In the genomic region with DNA sequence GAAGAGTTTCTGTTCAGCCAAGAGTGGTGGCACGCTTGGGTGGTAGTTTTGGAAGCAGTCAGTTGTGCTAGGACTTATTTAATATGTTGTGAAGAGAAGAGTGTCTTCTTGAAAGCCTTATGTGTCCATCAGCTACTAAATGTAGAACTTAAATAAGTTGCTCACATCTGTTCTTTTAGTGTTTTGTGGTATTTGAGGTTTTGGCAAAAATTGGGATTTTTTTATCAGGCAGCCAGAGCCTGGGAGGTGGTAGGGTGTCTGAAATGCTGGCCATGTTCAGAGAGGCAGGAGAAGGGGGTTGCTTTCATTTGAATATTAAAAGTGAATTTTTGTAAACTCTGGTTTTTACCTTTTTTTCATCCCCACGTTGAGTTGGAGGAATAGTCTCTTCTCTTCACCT, we compare ENCODE assay signal across 12 cellular contexts.
"Had no signal": no experiment of that assay in that cellular context is flagged by ENCODE, and none has a peak within 500 bp of the region (broad histone marks: within the 10 kb centered on the region; RNA-seq: fewer than 3 reads in every experiment).

No MANE protein-coding gene starts in this region.

- H3K27me3 ChIP-seq: colonic mucosa, left lung, right lobe of liver, spleen had no signal

- H3K4me3 ChIP-seq: colonic mucosa, left lung, prostate gland, right lobe of liver, spleen had no signal

- H3K27ac ChIP-seq: colonic mucosa, left lung, prostate gland, right lobe of liver, spleen had no signal

- H3K36me3 ChIP-seq: colonic mucosa had no signal

- H3K4me1 ChIP-seq: colonic mucosa, left lung, prostate gland, right lobe of liver had no signal

- DNase-seq: activated CD4-positive, alpha-beta memory T cell treated with anti-CD3 and anti-CD28 coated beads for 36 hours; activated CD4-positive, alpha-beta T cell treated with anti-CD3 and anti-CD28 coated beads for 1 hour; activated T-cell treated with anti-CD3 and anti-CD28 coated beads, Interleukin-2, amount 50 U/mL, for 48 hours; aorta; colonic mucosa; effector CD4-positive, alpha-beta T cell; left lung; occipital lobe; right lobe of liver; spleen; stimulated activated CD4-positive, alpha-beta T cell treated with anti-CD3 and anti-CD28 coated beads, Interleukin-1b, Interleukin-23, amount 100 ng/mL, for 48 hours had no signal

- H3K9me3 ChIP-seq: colonic mucosa, left lung, prostate gland, right lobe of liver, spleen had no signal
